11 cellular contexts compared by ENCODE assay signal in genomic region chr4:81314196-81314896, GRCh38.
DNase-seq lines count a peak whose midpoint lies in the region; TF ChIP-seq lines count a peak whose summit lies in the region.
"Had no signal": no experiment of that assay in that cellular context is flagged by ENCODE, and none has a peak within 500 bp of the region (broad histone marks: within the 10 kb centered on the region; RNA-seq: fewer than 3 reads in every experiment).

No MANE protein-coding gene starts in this region.

- TF ChIP-seq CTCF in type B pancreatic cell (conservative IDR thresholded peaks at IDR 0.05): no peak
- no peak for TF ChIP-seq CTCF in vagina (IDR thresholded peaks at IDR 0.05)

- POLR2A ChIA-PET in activated CD4-positive, alpha-beta T cell treated with anti-CD3 and anti-CD28 coated beads, Interleukin-2, amount 10 ng/mL, durations not matched to agents 7 days and 5 days (lab: Charles Lee): no interaction called here

- DNase-seq in NCI-H1417 (lab: John Stamatoyannopoulos, UW): peak; percentile 33 to 92 (median 71)
- no peak for DNase-seq in NCI-H1417 treated with DMSO at 0.1 percent for 48 hours (lab: John Stamatoyannopoulos, UW)
- peak; percentile 73 for DNase-seq in NCI-H82 (lab: John Stamatoyannopoulos, UW)
- peak; percentile 59 for DNase-seq in foreskin melanocyte
- no peak for DNase-seq in type B pancreatic cell (ENCODE audit: extremely low spot score, unreplicated experiment)
- DNase-seq in activated CD4-positive, alpha-beta T cell treated with anti-CD3 and anti-CD28 coated beads, Interleukin-2, amount 10 ng/mL, durations not matched to agents 7 days and 5 days: no peak
- DNase-seq in NCI-H1930 (lab: John Stamatoyannopoulos, UW): no peak
- no peak for DNase-seq in vagina (ENCODE audit: extremely low spot score in 2 of 2)
- DNase-seq: caudate nucleus had no signal

- no peak overlapping the region for H3K4me3 Mint-ChIP-seq in type B pancreatic cell
- H3K4me3 Mint-ChIP-seq in activated CD4-positive, alpha-beta T cell treated with anti-CD3 and anti-CD28 coated beads, Interleukin-2, amount 10 ng/mL, durations not matched to agents 7 days and 5 days: no peak overlapping the region

- H3K27ac ChIP-seq in vagina: no peak overlapping the region
- H3K27ac ChIP-seq: 22Rv1, SK-N-MC had no signal

- CTCF ChIA-PET in activated CD4-positive, alpha-beta T cell treated with anti-CD3 and anti-CD28 coated beads, Interleukin-2, amount 10 ng/mL, durations not matched to agents 7 days and 5 days (lab: Charles Lee): no interaction called here

- no peak overlapping the region for H3K4me3 ChIP-seq in vagina
- H3K4me3 ChIP-seq: SK-N-MC had no signal

- H3K36me3 Mint-ChIP-seq in type B pancreatic cell: no peaks in the 10 kb centered on the region
- no peaks in the 10 kb centered on the region for H3K36me3 Mint-ChIP-seq in activated CD4-positive, alpha-beta T cell treated with anti-CD3 and anti-CD28 coated beads, Interleukin-2, amount 10 ng/mL, durations not matched to agents 7 days and 5 days (ENCODE audit: low read depth)

- H3K4me1 Mint-ChIP-seq in type B pancreatic cell (ENCODE audit: unreplicated experiment): peaks cover 10% of the 10 kb centered on the region
- H3K4me1 Mint-ChIP-seq in activated CD4-positive, alpha-beta T cell treated with anti-CD3 and anti-CD28 coated beads, Interleukin-2, amount 10 ng/mL, durations not matched to agents 7 days and 5 days: no peaks in the 10 kb centered on the region

- no peaks in the 10 kb centered on the region for H3K9me3 ChIP-seq in vagina

- intact Hi-C loops in vagina (cut with DNase I): no loop called here

- no peaks in the 10 kb centered on the region for H3K27me3 ChIP-seq in vagina

- peaks cover 17% of the 10 kb centered on the region for H3K27me3 Mint-ChIP-seq in type B pancreatic cell
- H3K27me3 Mint-ChIP-seq in activated CD4-positive, alpha-beta T cell treated with anti-CD3 and anti-CD28 coated beads, Interleukin-2, amount 10 ng/mL, durations not matched to agents 7 days and 5 days: peaks cover 2% of the 10 kb centered on the region

- H3K9me3 Mint-ChIP-seq in type B pancreatic cell: peaks cover 7% of the 10 kb centered on the region
- no peaks in the 10 kb centered on the region for H3K9me3 Mint-ChIP-seq in activated CD4-positive, alpha-beta T cell treated with anti-CD3 and anti-CD28 coated beads, Interleukin-2, amount 10 ng/mL, durations not matched to agents 7 days and 5 days

- no peaks in the 10 kb centered on the region for H3K36me3 ChIP-seq in vagina

- H3K27ac Mint-ChIP-seq in type B pancreatic cell: peak overlapping the region; percentile 81
- H3K27ac Mint-ChIP-seq in activated CD4-positive, alpha-beta T cell treated with anti-CD3 and anti-CD28 coated beads, Interleukin-2, amount 10 ng/mL, durations not matched to agents 7 days and 5 days: no peak overlapping the region

- no peak for TF ChIP-seq POLR2A in vagina (IDR thresholded peaks at IDR 0.05)

- H3K4me1 ChIP-seq in vagina: no peaks in the 10 kb centered on the region

Comparison
In these comparisons a context has a peak if more than half of its experiments do, and no peak if none do; other contexts are left out.
1. DNase-seq: peak in NCI-H1417 (3 of 3), NCI-H82 (single experiment) and foreskin melanocyte (single experiment); none in NCI-H1417 treated with DMSO at 0.1 percent for 48 hours (single experiment), type B pancreatic cell (single experiment), activated CD4-positive, alpha-beta T cell treated with anti-CD3 and anti-CD28 coated beads, Interleukin-2, amount 10 ng/mL, durations not matched to agents 7 days and 5 days (single experiment), NCI-H1930 (0 of 2) and vagina (0 of 2).